In genomic region chr12:105409881-105410471, GRCh38 we compare ENCODE assay signal across 8 cellular contexts.
DNase-seq lines count a peak whose midpoint lies in the region; ATAC-seq and TF ChIP-seq lines count a peak whose summit lies in the region.

No MANE protein-coding gene starts in this region.

- H3K27me3 ChIP-seq in body of pancreas, result no peaks in the 10 kb centered on the region

- WGBS in body of pancreas, 2 donors, result 23 to 31% methylated on average over 7 of the region's 7 CpGs

- ATAC-seq in body of pancreas (no peak), HG03439 (IDR thresholded peaks at IDR 0.05; ENCODE audit: unreplicated experiment) (no peak), GM21619 (IDR thresholded peaks at IDR 0.05; ENCODE audit: unreplicated experiment) (no peak), GM18858 (IDR thresholded peaks at IDR 0.05; ENCODE audit: unreplicated experiment) (no peak)

- no peak for TF ChIP-seq POLR2A in body of pancreas (IDR thresholded peaks at IDR 0.05)

- intact Hi-C loops in body of pancreas (cut with DNase I), result no loop called here

- H3K36me3 ChIP-seq in body of pancreas (replicated peaks in 1 of 2; ENCODE audit: insufficient read depth in 1 of 2, low read depth in 2 of 2), result no peaks in the 10 kb centered on the region

- no peak for TF ChIP-seq CTCF in body of pancreas (IDR thresholded peaks at IDR 0.05)

- no peak overlapping the region for H3K27ac ChIP-seq in body of pancreas

- peak; percentile 54 for DNase-seq in EL
- peak; percentile 95 to 98 for DNase-seq in NCI-H2081 (lab: John Stamatoyannopoulos, UW)
- DNase-seq in body of pancreas, result peak in 3 of 4 donors; percentile 9 to 23 (median 21)
- peak; percentile 93 for DNase-seq in myocyte (ENCODE audit: low read depth)
- DNase-seq in activated CD4-positive, alpha-beta T cell treated with anti-CD3 and anti-CD28 coated beads, Interleukin-2, amount 50 U/mL, for 4 hours, result no peak

- H3K4me1 ChIP-seq in body of pancreas, result no peaks in the 10 kb centered on the region

- H3K9me3 ChIP-seq in body of pancreas, result no peaks in the 10 kb centered on the region

- H3K4me3 ChIP-seq in body of pancreas, result no peak overlapping the region

Comparison
In these comparisons a context has a peak if more than half of its experiments do, and no peak if none do; other contexts are left out.
1. DNase-seq: peak in EL (single experiment), NCI-H2081 (2 of 2), body of pancreas (3 of 4) and myocyte (single experiment); none in activated CD4-positive, alpha-beta T cell treated with anti-CD3 and anti-CD28 coated beads, Interleukin-2, amount 50 U/mL, for 4 hours (0 of 2).